10 cellular contexts compared by ENCODE assay signal in genomic region chr12:108833355-108833733, GRCh38. TPM values are rescaled to one million over a fixed set of nuclear protein-coding genes. Genes with fewer than 3 reads are reported as not detected.
DNase-seq lines count a peak whose midpoint lies in the region; ATAC-seq and TF ChIP-seq lines count a peak whose summit lies in the region.
"Had no signal": no experiment of that assay in that cellular context is flagged by ENCODE, and none has a peak within 500 bp of the region (broad histone marks: within the 10 kb centered on the region; RNA-seq: fewer than 3 reads in every experiment).

No MANE protein-coding gene starts in this region.

- peaks cover 3 to 13% of the 10 kb centered on the region in 2 donors for H3K36me3 ChIP-seq in lung (ENCODE audit: control insufficient read depth in 2 of 2, insufficient read depth in 2 of 2, low read length in 2 of 2)
- H3K36me3 ChIP-seq in tibial nerve: peaks cover 0 to 5% (median 0%) of the 10 kb centered on the region in 3 donors

- ATAC-seq in lung (ENCODE audit: insufficient read depth, low FRiP score) (peak; percentile 41), HG02885 (IDR thresholded peaks at IDR 0.05; ENCODE audit: poor library complexity, unreplicated experiment) (no peak), HG02571 (IDR thresholded peaks at IDR 0.05; ENCODE audit: unreplicated experiment) (no peak)
- ATAC-seq in activated T-cell treated with anti-CD3 and anti-CD28 coated beads, Interleukin-2, amount 50 U/mL, for 4 hours: no peak

- H3K9me3 ChIP-seq in lung (ENCODE audit: control insufficient read depth in 2 of 2, insufficient read depth in 1 of 2, low read length in 1 of 2) (no peaks in the 10 kb centered on the region), tibial nerve (no peaks in the 10 kb centered on the region)
- H3K9me3 ChIP-seq: neutrophil had no signal

- TF ChIP-seq POLR2A in tibial nerve (IDR thresholded peaks at IDR 0.05): no peak

- peaks cover 28% of the 10 kb centered on the region for H3K36me3 Mint-ChIP-seq in activated T-cell treated with anti-CD3 and anti-CD28 coated beads, Interleukin-2, amount 50 U/mL, for 4 hours (ENCODE audit: insufficient read depth)

- TF ChIP-seq EP300 in Ishikawa (IDR thresholded peaks at IDR 0.05; ENCODE audit: borderline replicate concordance): peak; percentile 46
- no peak for TF ChIP-seq EP300 in tibial nerve (IDR thresholded peaks at IDR 0.05)

- peak overlapping the region; percentile 84 to 96 for H3K27ac ChIP-seq in lung (ENCODE audit: low read depth in 1 of 2, low read length in 1 of 2)
- H3K27ac ChIP-seq in tibial nerve: peak overlapping the region; percentile 70 to 90 (median 80)
- H3K27ac ChIP-seq: neutrophil had no signal

- no peaks in the 10 kb centered on the region for H3K27me3 Mint-ChIP-seq in activated T-cell treated with anti-CD3 and anti-CD28 coated beads, Interleukin-2, amount 50 U/mL, for 4 hours (ENCODE audit: low read depth)

- TF ChIP-seq CTCF in choroid plexus epithelial cell (conservative IDR thresholded peaks at IDR 0.05; ENCODE audit: low read depth, low read length) (no peak), lung (IDR thresholded peaks at IDR 0.05; ENCODE audit: control extremely low read depth, extremely low read depth) (no peak), tibial nerve (IDR thresholded peaks at IDR 0.05) (no peak)

- no peaks in the 10 kb centered on the region for H3K9me3 Mint-ChIP-seq in activated T-cell treated with anti-CD3 and anti-CD28 coated beads, Interleukin-2, amount 50 U/mL, for 4 hours

- H3K4me1 ChIP-seq in lung (ENCODE audit: control insufficient read depth in 2 of 2, insufficient read depth in 2 of 2, low read length in 2 of 2) (peaks cover 39 to 46% of the 10 kb centered on the region in 2 donors), tibial nerve (peaks cover 14 to 98% (median 61%) of the 10 kb centered on the region in 4 donors)

- no peak overlapping the region for H3K4me3 ChIP-seq in choroid plexus epithelial cell (ENCODE audit: low read depth, low read length)
- no peak overlapping the region for H3K4me3 ChIP-seq in lung
- peak overlapping the region in 3 of 4 donors; percentile 0 to 28 (median 13) for H3K4me3 ChIP-seq in tibial nerve

- H3K27me3 ChIP-seq in lung (ENCODE audit: control insufficient read depth, insufficient read depth) (no peaks in the 10 kb centered on the region), tibial nerve (no peaks in the 10 kb centered on the region)
- H3K27me3 ChIP-seq: neutrophil had no signal

- DNase-seq in choroid plexus epithelial cell (ENCODE audit: low read depth) (peak; percentile 84), lung (ENCODE audit: low spot score) (no peak), tibial nerve (ENCODE audit: low spot score in 2 of 2) (no peak), DMS 273 (lab: John Stamatoyannopoulos, UW; ENCODE audit: unreplicated experiment) (no peak)
- no peak for DNase-seq in activated T-cell treated with anti-CD3 and anti-CD28 coated beads, Interleukin-2, amount 50 U/mL, for 4 hours
- DNase-seq: activated gamma-delta T cell had no signal

- H3K4me1 Mint-ChIP-seq in activated T-cell treated with anti-CD3 and anti-CD28 coated beads, Interleukin-2, amount 50 U/mL, for 4 hours (ENCODE audit: low read depth): peaks cover 29% of the 10 kb centered on the region

- 37 to 70% methylated on average over 9 of the region's 9 CpGs for WGBS in lung, 2 donors
- whole genome bisulfite sequencing in tibial nerve, 2 donors: 11 to 25% methylated on average over 8 to 9 of the region's 9 CpGs

- TF ChIP-seq RAD21 in Ishikawa (IDR thresholded peaks at IDR 0.05; ENCODE audit: low read depth): no peak

- H3K4me3 Mint-ChIP-seq in activated T-cell treated with anti-CD3 and anti-CD28 coated beads, Interleukin-2, amount 50 U/mL, for 4 hours: no peak overlapping the region

TF ChIP-seq in Ishikawa, 13 proteins besides CTCF, POLR2A, EP300 and RAD21:
- TF ChIP-seq CREB1 (IDR thresholded peaks at IDR 0.05; ENCODE audit: low read depth) (no peak), TAF1 (IDR thresholded peaks at IDR 0.05; ENCODE audit: low read depth) (no peak), NFIC (IDR thresholded peaks at IDR 0.05) (peak; percentile 49; the same call in 1 of the 2 replicates), TCF12 (IDR thresholded peaks at IDR 0.05; ENCODE audit: low read depth) (peak; percentile 7; the same call in 1 of the 2 replicates), FOXM1 (IDR thresholded peaks at IDR 0.05; ENCODE audit: borderline replicate concordance, low read depth) (0 out of 2 replicates have a peak, but pooled peaks have one; percentile 8), EGR1 (IDR thresholded peaks at IDR 0.05) (no peak), MAX (IDR thresholded peaks at IDR 0.05) (no peak), ZBTB7A (IDR thresholded peaks at IDR 0.05; ENCODE audit: low read depth) (no peak), CEBPB (IDR thresholded peaks at IDR 0.05) (no peak), REST (IDR thresholded peaks at IDR 0.05; ENCODE audit: low read depth) (no peak), TEAD4 (IDR thresholded peaks at IDR 0.05) (peak; percentile 88), YY1 (IDR thresholded peaks at IDR 0.05; ENCODE audit: low read depth) (no peak), USF1 (IDR thresholded peaks at IDR 0.05) (no peak)

RNA-seq across cellular contexts. Expression of gene SSH1, which starts 24.0 kb away (rescaled TPM):
- 10 to 100 TPM; 29.0 to 39.5 TPM for total RNA-seq in lung
- 10 to 100 TPM in 1 of 2 donors, 1 to 10 TPM in 1; 7.2 to 13.4 TPM for polyA plus RNA-seq in lung
- 10 to 100 TPM; 23.6 to 66.9 (median 28.0) TPM for total RNA-seq in tibial nerve
- 10 to 100 TPM; 17.0 to 20.7 (median 18.2) TPM for total RNA-seq in activated T-cell treated with anti-CD3 and anti-CD28 coated beads, Interleukin-2, amount 50 U/mL, for 4 hours

RNA-seq across cellular contexts. Expression of gene DAO, which starts 46.5 kb away (rescaled TPM):
- not detected for total RNA-seq in lung
- polyA plus RNA-seq in lung: under 1 TPM in 1 of 2 donors, not detected in 1; 0.08 TPM
- not detected for total RNA-seq in tibial nerve
- total RNA-seq in activated T-cell treated with anti-CD3 and anti-CD28 coated beads, Interleukin-2, amount 50 U/mL, for 4 hours: not detected

Comparison
In these comparisons a context has a peak if more than half of its experiments do, and no peak if none do; other contexts are left out.
1. H3K4me3 ChIP-seq: peak in tibial nerve (3 of 4); none in choroid plexus epithelial cell (single experiment) and lung (single experiment).